Comparison of ENCODE assay signal across 35 cellular contexts in genomic region chr15:79164043-79164442, GRCh38.
"Had no signal": no experiment of that assay in that cellular context is flagged by ENCODE, and none has a peak within 500 bp of the region (broad histone marks: within the 10 kb centered on the region; RNA-seq: fewer than 3 reads in every experiment).

No MANE protein-coding gene starts in this region.

- ATAC-seq: activated CD8-positive, alpha-beta T cell treated with anti-CD3 and anti-CD28 coated beads for 36 hours; activated naive CD8-positive, alpha-beta T cell treated with anti-CD3 and anti-CD28 coated beads, Interleukin-2, amount 50 U/mL, for 24 hours; activated T-cell treated with anti-CD3 and anti-CD28 coated beads, Interleukin-2, amount 50 U/mL, for 4 hours; activated T-cell treated with anti-CD3 and anti-CD28 coated beads, Interleukin-2, amount 50 U/mL, for 72 hours; T-cell; T-helper 17 cell had no signal

- FAIRE-seq: bronchial epithelial cell, TTC549 had no signal

- H3K4me3 ChIP-seq: ascending aorta, cardiac muscle cell had no signal

- H3K36me3 ChIP-seq: ascending aorta, cardiac muscle cell had no signal

- H3K9me3 Mint-ChIP-seq: activated CD4-positive, alpha-beta memory T cell treated with anti-CD3 and anti-CD28 coated beads for 36 hours; activated CD4-positive, alpha-beta T cell treated with anti-CD3 and anti-CD28 coated beads, Interleukin-2, amount 10 ng/mL, durations not matched to agents 24 days and 14 days; activated CD8-positive, alpha-beta T cell treated with anti-CD3 and anti-CD28 coated beads for 36 hours; activated naive CD4-positive, alpha-beta T cell treated with anti-CD3 and anti-CD28 coated beads, Interleukin-2, amount 10 ng/mL, durations not matched to agents 7 days and 5 days; activated naive CD4-positive, alpha-beta T cell treated with anti-CD3 and anti-CD28 coated beads, Interleukin-2, amount 50 U/mL, for 24 hours; activated naive CD8-positive, alpha-beta T cell treated with anti-CD3 and anti-CD28 coated beads, Interleukin-2, amount 10 ng/mL, durations not matched to agents 7 days and 5 days; activated naive CD8-positive, alpha-beta T cell treated with anti-CD3 and anti-CD28 coated beads, Interleukin-2, amount 50 U/mL, for 24 hours; activated T-cell treated with anti-CD3 and anti-CD28 coated beads, Interleukin-2, amount 50 U/mL, for 4 hours; activated T-cell treated with anti-CD3 and anti-CD28 coated beads, Interleukin-2, amount 50 U/mL, for 72 hours; activated T-helper 2 cell treated with anti-CD3 and anti-CD28 coated beads, Interferon-gamma antibody, Interleukin-2, Interleukin-4, amounts not matched to agents 10 μg/mL and 5 μg/mL and 100 μg/mL, durations not matched to agents 14 hours and 24 hours and 36 hours; central memory CD8-positive, alpha-beta T cell; T-cell had no signal

- H3K27ac Mint-ChIP-seq: activated B cell treated with CpG ODN at 0.5 μM for 24 hours; activated CD4-positive, alpha-beta memory T cell treated with anti-CD3 and anti-CD28 coated beads for 36 hours; activated CD4-positive, alpha-beta T cell treated with anti-CD3 and anti-CD28 coated beads, Interleukin-2, amount 10 ng/mL, durations not matched to agents 24 days and 14 days; activated CD8-positive, alpha-beta T cell treated with anti-CD3 and anti-CD28 coated beads for 36 hours; activated naive CD4-positive, alpha-beta T cell treated with anti-CD3 and anti-CD28 coated beads, Interleukin-2, amount 10 ng/mL, durations not matched to agents 7 days and 5 days; activated naive CD4-positive, alpha-beta T cell treated with anti-CD3 and anti-CD28 coated beads, Interleukin-2, amount 50 U/mL, for 24 hours; activated naive CD8-positive, alpha-beta T cell; activated naive CD8-positive, alpha-beta T cell treated with anti-CD3 and anti-CD28 coated beads, Interleukin-2, amount 10 ng/mL, durations not matched to agents 7 days and 5 days; activated naive CD8-positive, alpha-beta T cell treated with anti-CD3 and anti-CD28 coated beads, Interleukin-2, amount 50 U/mL, for 24 hours; activated T-cell treated with anti-CD3 and anti-CD28 coated beads, Interleukin-2, amount 50 U/mL, for 72 hours; activated T-helper 2 cell treated with anti-CD3 and anti-CD28 coated beads, Interferon-gamma antibody, Interleukin-2, Interleukin-4, amounts not matched to agents 10 μg/mL and 5 μg/mL and 100 μg/mL, durations not matched to agents 14 hours and 24 hours and 36 hours; brain; T-cell; T-helper 17 cell had no signal

- H3K9me3 ChIP-seq: ascending aorta had no signal

- H3K27ac ChIP-seq: ascending aorta, cardiac muscle cell, VCaP had no signal

- H3K4me3 Mint-ChIP-seq: activated B cell treated with CpG ODN at 0.5 μM for 24 hours; activated CD4-positive, alpha-beta memory T cell treated with anti-CD3 and anti-CD28 coated beads for 36 hours; activated CD4-positive, alpha-beta T cell treated with anti-CD3 and anti-CD28 coated beads, Interleukin-2, amount 10 ng/mL, durations not matched to agents 24 days and 14 days; activated CD8-positive, alpha-beta T cell treated with anti-CD3 and anti-CD28 coated beads for 36 hours; activated naive CD4-positive, alpha-beta T cell treated with anti-CD3 and anti-CD28 coated beads, Interleukin-2, amount 10 ng/mL, durations not matched to agents 7 days and 5 days; activated naive CD4-positive, alpha-beta T cell treated with anti-CD3 and anti-CD28 coated beads, Interleukin-2, amount 50 U/mL, for 24 hours; activated naive CD8-positive, alpha-beta T cell; activated naive CD8-positive, alpha-beta T cell treated with anti-CD3 and anti-CD28 coated beads, Interleukin-2, amount 10 ng/mL, durations not matched to agents 7 days and 5 days; activated naive CD8-positive, alpha-beta T cell treated with anti-CD3 and anti-CD28 coated beads, Interleukin-2, amount 50 U/mL, for 24 hours; activated T-cell treated with anti-CD3 and anti-CD28 coated beads, Interleukin-2, amount 50 U/mL, for 4 hours; activated T-cell treated with anti-CD3 and anti-CD28 coated beads, Interleukin-2, amount 50 U/mL, for 72 hours; brain; central memory CD8-positive, alpha-beta T cell; T-cell; T-helper 17 cell had no signal

- H3K4me1 Mint-ChIP-seq: activated CD4-positive, alpha-beta T cell treated with anti-CD3 and anti-CD28 coated beads, Interleukin-2, amount 10 ng/mL, durations not matched to agents 24 days and 14 days; activated naive CD4-positive, alpha-beta T cell treated with anti-CD3 and anti-CD28 coated beads, Interleukin-2, amount 10 ng/mL, durations not matched to agents 7 days and 5 days; activated naive CD4-positive, alpha-beta T cell treated with anti-CD3 and anti-CD28 coated beads, Interleukin-2, amount 50 U/mL, for 24 hours; activated naive CD8-positive, alpha-beta T cell treated with anti-CD3 and anti-CD28 coated beads, Interleukin-2, amount 10 ng/mL, durations not matched to agents 7 days and 5 days; activated naive CD8-positive, alpha-beta T cell treated with anti-CD3 and anti-CD28 coated beads, Interleukin-2, amount 50 U/mL, for 24 hours; central memory CD8-positive, alpha-beta T cell; T-cell had no signal

- H3K36me3 Mint-ChIP-seq: activated CD4-positive, alpha-beta memory T cell treated with anti-CD3 and anti-CD28 coated beads for 36 hours; activated naive CD4-positive, alpha-beta T cell treated with anti-CD3 and anti-CD28 coated beads, Interleukin-2, amount 10 ng/mL, durations not matched to agents 7 days and 5 days; activated naive CD4-positive, alpha-beta T cell treated with anti-CD3 and anti-CD28 coated beads, Interleukin-2, amount 50 U/mL, for 24 hours; activated naive CD8-positive, alpha-beta T cell; activated naive CD8-positive, alpha-beta T cell treated with anti-CD3 and anti-CD28 coated beads, Interleukin-2, amount 10 ng/mL, durations not matched to agents 7 days and 5 days; brain; T-cell had no signal

- DNase-seq: activated B cell treated with CpG ODN at 0.5 μM for 24 hours; activated CD4-positive, alpha-beta memory T cell treated with anti-CD3 and anti-CD28 coated beads for 36 hours; activated CD4-positive, alpha-beta T cell treated with anti-CD3 and anti-CD28 coated beads for 4 hours; activated CD4-positive, alpha-beta T cell treated with anti-CD3 and anti-CD28 coated beads, Interleukin-2, amount 10 ng/mL, durations not matched to agents 24 days and 14 days; activated CD4-positive, alpha-beta T cell treated with anti-CD3 and anti-CD28 coated beads, Interleukin-2, amount 50 U/mL, for 1 hour; activated CD4-positive, alpha-beta T cell treated with anti-CD3 and anti-CD28 coated beads, Interleukin-2, amount 50 U/mL, for 4 hours; activated CD4-positive, CD25-positive, alpha-beta regulatory T cell treated with anti-CD3 and anti-CD28 coated beads, Interleukin-2, amount 50 U/mL, for 72 hours; activated CD8-positive, alpha-beta memory T cell treated with anti-CD3 and anti-CD28 coated beads, Interleukin-2, amount 50 U/mL, for 4 hours; activated CD8-positive, alpha-beta T cell treated with anti-CD3 and anti-CD28 coated beads for 36 hours; activated effector memory CD4-positive, alpha-beta T cell treated with Interleukin-2 at 50 U/mL for 16 hours; activated gamma-delta T cell; activated naive CD4-positive, alpha-beta T cell treated with anti-CD3 and anti-CD28 coated beads, Interleukin-2, amount 10 ng/mL, durations not matched to agents 7 days and 5 days; activated naive CD4-positive, alpha-beta T cell treated with Interleukin-2 at 50 U/mL for 16 hours; activated naive CD8-positive, alpha-beta T cell treated with anti-CD3 and anti-CD28 coated beads, Interleukin-2, amount 10 ng/mL, durations not matched to agents 7 days and 5 days; activated naive CD8-positive, alpha-beta T cell treated with anti-CD3 and anti-CD28 coated beads, Interleukin-2, amount 50 U/mL, for 24 hours; activated T-cell treated with anti-CD3 and anti-CD28 coated beads for 4 hours; activated T-cell treated with anti-CD3 and anti-CD28 coated beads, Interleukin-2, amount 50 U/mL, for 1 hour; activated T-cell treated with anti-CD3 and anti-CD28 coated beads, Interleukin-2, amount 50 U/mL, for 4 hours; activated T-cell treated with anti-CD3 and anti-CD28 coated beads, Interleukin-2, amount 50 U/mL, for 72 hours; amygdala; anterior cingulate cortex; caudate nucleus; T-cell; T-helper 17 cell; T-helper 9 cell had no signal

- H3K27me3 ChIP-seq: ascending aorta, cardiac muscle cell had no signal
